In genomic region chr6:131784561-131784960, GRCh38 we compare ENCODE assay signal across 25 cellular contexts.
"Had no signal": no experiment of that assay in that cellular context is flagged by ENCODE, and none has a peak within 500 bp of the region (broad histone marks: within the 10 kb centered on the region; RNA-seq: fewer than 3 reads in every experiment).

No MANE protein-coding gene starts in this region.

- H3K27ac Mint-ChIP-seq: activated B cell treated with CpG ODN at 0.5 μM for 24 hours; activated CD4-positive, alpha-beta T cell treated with anti-CD3 and anti-CD28 coated beads for 36 hours; activated naive CD4-positive, alpha-beta T cell treated with anti-CD3 and anti-CD28 coated beads, Interleukin-2, amount 50 U/mL, for 72 hours; activated T-cell treated with anti-CD3 and anti-CD28 coated beads, Interleukin-2, amount 50 U/mL, for 72 hours; nephron progenitor cell; progenitor cell of endocrine pancreas; stimulated activated effector memory CD8-positive, alpha-beta T cell treated with anti-CD3 and anti-CD28 coated beads, Interleukin-12 subunit alpha, Interleukin-12 subunit beta, amount 100 ng/mL, for 72 hours; stimulated activated naive CD8-positive, alpha-beta T cell treated with anti-CD3 and anti-CD28 coated beads, Interleukin-15, amount 100 ng/mL, for 72 hours; T-helper 2 cell treated with Interferon-gamma antibody and Interleukin-4, amounts not matched to agents 5 μg/mL and 100 μg/mL, for 36 hours had no signal

- H3K27me3 Mint-ChIP-seq: progenitor cell of endocrine pancreas had no signal

- DNase-seq: activated B cell treated with CpG ODN at 0.5 μM for 24 hours; activated CD4-positive, alpha-beta T cell treated with anti-CD3 and anti-CD28 coated beads for 36 hours; activated naive CD4-positive, alpha-beta T cell; activated T-cell treated with anti-CD3 and anti-CD28 coated beads for 4 hours; activated T-cell treated with anti-CD3 and anti-CD28 coated beads, Interleukin-2, amount 50 U/mL, for 72 hours; body of pancreas; cerebellar nuclear complex; colonic mucosa; effector memory CD4-positive, alpha-beta T cell; erythroblast; mammary epithelial cell; naive B cell; nephron progenitor cell; sigmoid colon; small intestine; stimulated activated CD4-positive, alpha-beta T cell treated with anti-CD3 and anti-CD28 coated beads, Interleukin-4, amount 100 ng/mL, for 24 hours; stimulated activated naive CD8-positive, alpha-beta T cell treated with anti-CD3 and anti-CD28 coated beads, Interleukin-15, amount 100 ng/mL, for 72 hours; T-helper 1 cell; thyroid gland; upper lobe of left lung had no signal

- ATAC-seq: activated CD4-positive, alpha-beta T cell treated with anti-CD3 and anti-CD28 coated beads for 36 hours; activated naive CD4-positive, alpha-beta T cell treated with anti-CD3 and anti-CD28 coated beads, Interleukin-2, amount 50 U/mL, for 72 hours; activated T-cell treated with anti-CD3 and anti-CD28 coated beads, Interleukin-2, amount 50 U/mL, for 72 hours; body of pancreas; stimulated activated effector memory CD8-positive, alpha-beta T cell treated with anti-CD3 and anti-CD28 coated beads, Interleukin-12 subunit alpha, Interleukin-12 subunit beta, amount 100 ng/mL, for 72 hours; stimulated activated naive CD8-positive, alpha-beta T cell treated with anti-CD3 and anti-CD28 coated beads, Interleukin-15, amount 100 ng/mL, for 72 hours had no signal

- H3K4me1 Mint-ChIP-seq: activated B cell treated with CpG ODN at 0.5 μM for 24 hours, naive B cell, nephron progenitor cell had no signal

- H3K9me3 Mint-ChIP-seq: activated naive CD4-positive, alpha-beta T cell treated with anti-CD3 and anti-CD28 coated beads, Interleukin-2, amount 50 U/mL, for 72 hours; nephron progenitor cell; stimulated activated effector memory CD8-positive, alpha-beta T cell treated with anti-CD3 and anti-CD28 coated beads, Interleukin-12 subunit alpha, Interleukin-12 subunit beta, amount 100 ng/mL, for 72 hours had no signal

- H3K36me3 Mint-ChIP-seq: activated naive CD4-positive, alpha-beta T cell treated with anti-CD3 and anti-CD28 coated beads, Interleukin-2, amount 50 U/mL, for 72 hours; naive B cell; stimulated activated effector memory CD8-positive, alpha-beta T cell treated with anti-CD3 and anti-CD28 coated beads, Interleukin-12 subunit alpha, Interleukin-12 subunit beta, amount 100 ng/mL, for 72 hours had no signal

- H3K4me3 Mint-ChIP-seq: activated B cell treated with CpG ODN at 0.5 μM for 24 hours; activated CD4-positive, alpha-beta T cell treated with anti-CD3 and anti-CD28 coated beads for 36 hours; activated T-cell treated with anti-CD3 and anti-CD28 coated beads, Interleukin-2, amount 50 U/mL, for 72 hours; naive B cell; nephron progenitor cell; stimulated activated effector memory CD8-positive, alpha-beta T cell treated with anti-CD3 and anti-CD28 coated beads, Interleukin-12 subunit alpha, Interleukin-12 subunit beta, amount 100 ng/mL, for 72 hours; stimulated activated naive CD8-positive, alpha-beta T cell treated with anti-CD3 and anti-CD28 coated beads, Interleukin-15, amount 100 ng/mL, for 72 hours; T-helper 2 cell treated with Interferon-gamma antibody and Interleukin-4, amounts not matched to agents 5 μg/mL and 100 μg/mL, for 36 hours had no signal

- H3K4me3 ChIP-seq: body of pancreas, colonic mucosa, sigmoid colon, thyroid gland, upper lobe of left lung, vagina had no signal
